In genomic region chr15:74782596-74783071, GRCh38 we compare ENCODE assay signal across 8 cellular contexts. TPM values are rescaled to one million over a fixed set of nuclear protein-coding genes. Genes with fewer than 3 reads are reported as not detected.
DNase-seq lines count a peak whose midpoint lies in the region; ATAC-seq and TF ChIP-seq lines count a peak whose summit lies in the region.

No MANE protein-coding gene starts in this region.

- no peak overlapping the region for H3K27ac ChIP-seq in AG04450 (ENCODE audit: low read depth, low read length)
- H3K27ac ChIP-seq in KOPT-K1 (ENCODE audit: low read depth, low read length, poor library complexity, severe bottlenecking): peak overlapping the region; percentile 98
- H3K27ac ChIP-seq in cingulate gyrus (ENCODE audit: low read depth, low read length): peak overlapping the region; percentile 49
- peak overlapping the region; percentile 81 for H3K27ac ChIP-seq in muscle layer of colon (ENCODE audit: low read depth, low read length)

- H3K36me3 ChIP-seq in KOPT-K1 (ENCODE audit: insufficient read depth, low read length): peaks cover 7% of the 10 kb centered on the region
- H3K36me3 ChIP-seq in muscle layer of colon (ENCODE audit: insufficient read depth, low read length): no peaks in the 10 kb centered on the region

- peak overlapping the region; percentile 90 for H3K4me3 ChIP-seq in AG04450 (ENCODE audit: low read depth, low read length)
- peak overlapping the region; percentile 79 to 94 for H3K4me3 ChIP-seq in muscle layer of colon (ENCODE audit: low read depth in 1 of 2, low read length in 2 of 2)

- TF ChIP-seq CTCF in AG04450 (IDR thresholded peaks at IDR 0.05; ENCODE audit: low read depth, low read length): no peak

- H3K27me3 ChIP-seq in AG04450 (ENCODE audit: control insufficient read depth, insufficient read depth, low read length) (no peaks in the 10 kb centered on the region), muscle layer of colon (ENCODE audit: control insufficient read depth in 1 of 2, insufficient read depth in 2 of 2, low read length in 2 of 2) (no peaks in the 10 kb centered on the region)

- ATAC-seq in activated CD4-positive, CD25-positive, alpha-beta regulatory T cell treated with anti-CD3 and anti-CD28 coated beads, Interleukin-2, amount 50 U/mL, for 24 hours: no peak
- ATAC-seq in GM21360 (IDR thresholded peaks at IDR 0.05; ENCODE audit: unreplicated experiment) (no peak), HG03342 (IDR thresholded peaks at IDR 0.05; ENCODE audit: unreplicated experiment) (no peak), GM21390 (IDR thresholded peaks at IDR 0.05; ENCODE audit: unreplicated experiment) (no peak)

- CTCF ChIA-PET in AG04450 (lab: Charles Lee): interaction anchor here (0.6 to 3.8 kb wide), 9 partner anchors 11 to 167 kb away, joined by 3 to 54 read pairs (median 5); no protein-coding TSS in a partner anchor

- H3K9me3 ChIP-seq in AG04450 (ENCODE audit: control insufficient read depth, insufficient read depth, low read length): no peaks in the 10 kb centered on the region
- no peaks in the 10 kb centered on the region for H3K9me3 ChIP-seq in KOPT-K1 (ENCODE audit: insufficient read depth, low read length, poor library complexity, severe bottlenecking)
- H3K9me3 ChIP-seq in muscle layer of colon (ENCODE audit: low read length): no peaks in the 10 kb centered on the region

- POLR2A ChIA-PET in AG04450 (lab: Yijun Ruan, JAX): interaction anchor here (1.4 kb wide), 1 partner anchor 12 kb away, joined by 3 read pairs; no protein-coding TSS in a partner anchor

- peaks cover 56% of the 10 kb centered on the region for H3K4me1 ChIP-seq in muscle layer of colon (ENCODE audit: insufficient read depth, low read length)

- peak overlapping the region; percentile 78 for H3K9ac ChIP-seq in muscle layer of colon (ENCODE audit: low read length)

- DNase-seq in AG04450 (ENCODE audit: low read depth, low spot score): no peak

RNA-seq across cellular contexts. Expression of gene CSK, which starts 0.8 kb away (rescaled TPM):
- 17.2 and 25.1 TPM in 2 replicates for polyA plus RNA-seq in AG04450 (2011; rRNA removed)
- 31.2 and 46.0 TPM in 2 replicates for polyA minus RNA-seq in AG04450 (2011; rRNA and poly(A)+ RNA removed)

RNA-seq across cellular contexts. Expression of gene LMAN1L, which starts 30.0 kb away (rescaled TPM):
- not detected in 2 replicates for polyA plus RNA-seq in AG04450 (2011; rRNA removed)
- not detected in 2 replicates for polyA minus RNA-seq in AG04450 (2011; rRNA and poly(A)+ RNA removed)

RNA-seq across cellular contexts. Expression of gene CYP1A2, which starts 34.0 kb away (rescaled TPM):
- not detected in 2 replicates for polyA plus RNA-seq in AG04450 (2011; rRNA removed)
- not detected in 2 replicates for polyA minus RNA-seq in AG04450 (2011; rRNA and poly(A)+ RNA removed)

RNA-seq across cellular contexts. Expression of gene CPLX3, which starts 43.8 kb away (rescaled TPM):
- polyA plus RNA-seq in AG04450 (2011; rRNA removed): not detected in 2 replicates
- not detected in 2 replicates for polyA minus RNA-seq in AG04450 (2011; rRNA and poly(A)+ RNA removed)

RNA-seq across cellular contexts. Expression of gene CYP1A1, which starts 57.3 kb away (rescaled TPM):
- 0.04 TPM in 1 of 2 replicates, not detected in the other for polyA plus RNA-seq in AG04450 (2011; rRNA removed)
- polyA minus RNA-seq in AG04450 (2011; rRNA and poly(A)+ RNA removed): 0.32 TPM in 1 of 2 replicates, not detected in the other
